ENCODE assay signal across 8 cellular contexts in genomic region chr2:113198790-113199612, GRCh38. TPM values are rescaled to one million over a fixed set of nuclear protein-coding genes. Genes with fewer than 3 reads are reported as not detected.
DNase-seq lines count a peak whose midpoint lies in the region; ATAC-seq and TF ChIP-seq lines count a peak whose summit lies in the region.

No MANE protein-coding gene starts in this region.

- H3K27ac ChIP-seq in Peyer's patch = peak overlapping the region; percentile 63 to 95 (median 86)

- H3K36me3 Mint-ChIP-seq in natural killer cell treated with Interleukin-12 subunit alpha and Interleukin-12 subunit beta and Interleukin-15 and Interleukin-18, amount 100 ng/mL, for 72 hours = peaks cover 13% of the 10 kb centered on the region

- no peak overlapping the region for H3K27ac Mint-ChIP-seq in natural killer cell treated with Interleukin-12 subunit alpha and Interleukin-12 subunit beta and Interleukin-15 and Interleukin-18, amount 100 ng/mL, for 72 hours

- DNase-seq in ACHN (peak; percentile 86), Peyer's patch (peak; percentile 65 to 94 (median 88)), fibroblast of pulmonary artery (ENCODE audit: low read depth) (peak; percentile 68)
- DNase-seq in activated effector memory CD4-positive, alpha-beta T cell treated with Interleukin-2 at 50 U/mL for 16 hours = peak; percentile 74
- DNase-seq in natural killer cell treated with Interleukin-12 subunit alpha and Interleukin-12 subunit beta and Interleukin-15 and Interleukin-18, amount 100 ng/mL, for 72 hours (ENCODE audit: low spot score) = peak; percentile 80
- DNase-seq in stimulated activated naive CD4-positive, alpha-beta T cell treated with Interleukin-2 at 50 U/mL for 16 hours (lab: John Stamatoyannopoulos, UW) = peak; percentile 75

- H3K9me3 Mint-ChIP-seq in natural killer cell treated with Interleukin-12 subunit alpha and Interleukin-12 subunit beta and Interleukin-15 and Interleukin-18, amount 100 ng/mL, for 72 hours = no peaks in the 10 kb centered on the region

- peak; percentile 56 for ATAC-seq in HG03457 (IDR thresholded peaks at IDR 0.05; ENCODE audit: unreplicated experiment)
- ATAC-seq in natural killer cell treated with Interleukin-12 subunit alpha and Interleukin-12 subunit beta and Interleukin-15 and Interleukin-18, amount 100 ng/mL, for 72 hours = peak; percentile 83 to 90

- TF ChIP-seq CTCF in Peyer's patch (IDR thresholded peaks at IDR 0.05) (peak; percentile 74 to 98 (median 95)), fibroblast of pulmonary artery (IDR thresholded peaks at IDR 0.05; ENCODE audit: low read length, missing control alignments) (peak; percentile 49)

- TF ChIP-seq POLR2A in GM18951 (IDR thresholded peaks at IDR 0.05; ENCODE audit: extremely low read depth, insufficient read depth, insufficient read length) (peak; percentile 26), Peyer's patch (IDR thresholded peaks at IDR 0.05) (peak; percentile 65 to 73)

- H3K4me1 ChIP-seq in Peyer's patch = peaks cover 0 to 11% (median 3%) of the 10 kb centered on the region in 4 donors

- peaks cover 19 to 31% of the 10 kb centered on the region in 2 donors for H3K4me1 Mint-ChIP-seq in natural killer cell treated with Interleukin-12 subunit alpha and Interleukin-12 subunit beta and Interleukin-15 and Interleukin-18, amount 100 ng/mL, for 72 hours (ENCODE audit: low read depth in 2 of 2)

- no peaks in the 10 kb centered on the region for H3K9me3 ChIP-seq in Peyer's patch

- H3K27me3 Mint-ChIP-seq in natural killer cell treated with Interleukin-12 subunit alpha and Interleukin-12 subunit beta and Interleukin-15 and Interleukin-18, amount 100 ng/mL, for 72 hours = no peaks in the 10 kb centered on the region

- no peak overlapping the region for H3K4me3 Mint-ChIP-seq in natural killer cell treated with Interleukin-12 subunit alpha and Interleukin-12 subunit beta and Interleukin-15 and Interleukin-18, amount 100 ng/mL, for 72 hours

- H3K27me3 ChIP-seq in Peyer's patch = no peaks in the 10 kb centered on the region

- peaks cover 0 to 62% (median 0%) of the 10 kb centered on the region in 3 donors for H3K36me3 ChIP-seq in Peyer's patch

- in situ Hi-C loops in ACHN (cut with HindIII; ENCODE audit: low pct_ligation_motif_present, low pct_unique_long_range_greater_than_20kb, low sequenced_read_pairs) (no loop called here), GM18951 (cut with MboI; ENCODE audit: low sequenced_read_pairs, unreplicated experiment) (no loop called here)

- peak overlapping the region; percentile 44 to 80 (median 62) for H3K4me3 ChIP-seq in Peyer's patch
- H3K4me3 ChIP-seq in fibroblast of pulmonary artery (replicated peaks; ENCODE audit: low read depth, low read length) = peak overlapping the region; percentile 63

RNA-seq across cellular contexts. Expression of gene PSD4, which starts 25.2 kb away (rescaled TPM):
- 100 to 1,000 TPM; 125 to 284 (median 212) TPM for total RNA-seq in Peyer's patch
- 100 to 1,000 TPM; 299 to 305 TPM for total RNA-seq in natural killer cell treated with Interleukin-12 subunit alpha and Interleukin-12 subunit beta and Interleukin-15 and Interleukin-18, amount 100 ng/mL, for 72 hours

Comparison
In these comparisons a context has a peak if more than half of its experiments do, and no peak if none do; other contexts are left out.
1. Peak in every context shown above with its lines: DNase-seq, ATAC-seq, H3K4me3 ChIP-seq and H3K27ac ChIP-seq.